13 cellular contexts compared by ENCODE assay signal in the genomic region with DNA sequence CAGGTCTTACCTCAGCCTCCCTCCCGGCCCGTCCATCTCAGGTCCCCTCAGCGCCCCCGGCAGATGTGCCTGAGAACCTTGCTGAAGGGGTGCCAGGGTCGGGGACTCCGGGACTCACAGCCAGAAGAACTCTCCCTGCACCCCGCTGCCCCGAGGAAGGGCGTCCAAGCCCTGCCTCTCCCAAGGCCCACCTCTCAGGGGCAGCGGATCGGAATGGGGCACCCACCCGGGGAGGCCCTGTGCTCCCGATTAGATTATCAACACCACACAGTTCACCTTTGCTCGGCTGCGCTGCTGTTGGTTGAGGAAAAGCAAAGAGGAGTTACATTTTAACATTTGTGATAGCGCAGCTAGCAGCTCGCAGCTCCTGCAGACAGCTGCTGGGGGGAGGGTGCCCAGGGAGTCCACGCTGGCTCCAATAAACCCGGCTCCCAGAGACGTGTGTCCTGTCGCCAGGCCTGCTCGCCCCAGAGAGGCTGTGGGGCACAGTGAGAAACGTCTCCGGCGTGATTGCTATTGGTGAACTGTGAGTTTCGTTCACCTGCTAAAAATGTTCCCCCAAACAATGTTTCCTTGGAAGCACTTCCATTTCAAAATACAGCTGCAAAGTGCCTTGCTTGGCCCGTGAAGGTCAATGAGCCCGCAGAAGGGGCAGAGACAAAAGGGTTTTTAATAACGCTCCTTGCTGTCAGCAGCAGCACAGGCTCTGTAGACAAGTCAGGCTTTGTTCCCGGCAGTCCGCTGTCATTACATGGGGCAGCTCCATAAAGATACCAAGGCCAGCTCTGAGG. TPM values are rescaled to one million over a fixed set of nuclear protein-coding genes. Genes with fewer than 3 reads are reported as not detected.
A peak's percentile ranks its signal among the peaks of the same experiment; 100 is the strongest.
DNase-seq lines count a peak whose midpoint lies in the region; ATAC-seq and TF ChIP-seq lines count a peak whose summit lies in the region.
"Had no signal": no experiment of that assay in that cellular context is flagged by ENCODE, and none has a peak within 500 bp of the region (broad histone marks: within the 10 kb centered on the region; RNA-seq: fewer than 3 reads in every experiment).

No MANE protein-coding gene starts in this region.

- peaks cover 21% of the 10 kb centered on the region for H3K4me1 ChIP-seq in mucosa of descending colon (ENCODE audit: low read depth)
- peaks cover 0 to 29% (median 25%) of the 10 kb centered on the region in 4 donors for H3K4me1 ChIP-seq in transverse colon
- H3K4me1 ChIP-seq: A549 had no signal

- H3K4me3 ChIP-seq in mucosa of descending colon (no peak overlapping the region), transverse colon (peak overlapping the region in 1 of 4 donors; percentile 16)
- H3K4me3 ChIP-seq: A549 had no signal

- H3K27me3 Mint-ChIP-seq in glutamatergic neuron (ENCODE audit: unreplicated experiment): peaks cover 2% of the 10 kb centered on the region

- DNase-seq in NCI-H748 (lab: John Stamatoyannopoulos, UW; ENCODE audit: unreplicated experiment): peak; percentile 39
- DNase-seq in NCI-H748 treated with DMSO at 0.1 percent for 48 hours (lab: John Stamatoyannopoulos, UW): no peak
- peak; percentile 11 for DNase-seq in glutamatergic neuron
- peak; percentile 71 to 76 (median 74) for DNase-seq in mucosa of descending colon
- peak; percentile 58 for DNase-seq in transverse colon
- DNase-seq: activated B cell treated with CpG ODN at 0.5 μM for 24 hours; activated effector memory CD4-positive, alpha-beta T cell treated with anti-CD3 and anti-CD28 coated beads, Interleukin-2, amount 50 U/mL, for 16 hours had no signal

- peaks cover 2% of the 10 kb centered on the region for H3K4me1 Mint-ChIP-seq in glutamatergic neuron (ENCODE audit: low read depth, unreplicated experiment)
- H3K4me1 Mint-ChIP-seq: activated B cell treated with CpG ODN at 0.5 μM for 24 hours had no signal

- TF ChIP-seq POLR2A in transverse colon (IDR thresholded peaks at IDR 0.05): no peak

- no peak for TF ChIP-seq EP300 in transverse colon (IDR thresholded peaks at IDR 0.05; ENCODE audit: low read depth)

- H3K36me3 Mint-ChIP-seq in glutamatergic neuron (ENCODE audit: unreplicated experiment): no peaks in the 10 kb centered on the region

- in situ Hi-C loops in transverse colon (cut with MboI; ENCODE audit: low pct_ligation_motif_present in 1 of 4, low pct_unique_long_range_greater_than_20kb in 1 of 4, low sequenced_read_pairs in 3 of 4): loop anchor here in 1 of 4 donors (25.0 kb wide), 1 partner anchor 454 kb away; no protein-coding TSS in a partner anchor

- H3K36me3 ChIP-seq in mucosa of descending colon (ENCODE audit: low read depth) (no peaks in the 10 kb centered on the region), transverse colon (no peaks in the 10 kb centered on the region)

- H3K27me3 ChIP-seq in transverse colon: peaks cover 5% of the 10 kb centered on the region

- 51 to 65% methylated on average over 4 to 28 of the region's 31 CpGs for WGBS in transverse colon (ENCODE audit: low coverage in 1 of 2), 2 donors

- ATAC-seq in mucosa of descending colon (peak; percentile 68), GM21526 (IDR thresholded peaks at IDR 0.05; ENCODE audit: low FRiP score, unreplicated experiment) (no peak), GM21737 (IDR thresholded peaks at IDR 0.05; ENCODE audit: unreplicated experiment) (no peak), GM18858 (IDR thresholded peaks at IDR 0.05; ENCODE audit: unreplicated experiment) (no peak)
- ATAC-seq: A549 had no signal

- H3K9me3 ChIP-seq in mucosa of descending colon: no peaks in the 10 kb centered on the region
- no peaks in the 10 kb centered on the region for H3K9me3 ChIP-seq in transverse colon
- H3K9me3 ChIP-seq: A549 had no signal

- H3K4me3 Mint-ChIP-seq in glutamatergic neuron (ENCODE audit: unreplicated experiment): no peak overlapping the region
- H3K4me3 Mint-ChIP-seq: activated B cell treated with CpG ODN at 0.5 μM for 24 hours had no signal

- no peak for TF ChIP-seq CTCF in glutamatergic neuron (IDR thresholded peaks at IDR 0.05; ENCODE audit: partially characterized antibody, unreplicated experiment)
- no peak for TF ChIP-seq CTCF in mucosa of descending colon (IDR thresholded peaks at IDR 0.05)
- TF ChIP-seq CTCF in transverse colon (IDR thresholded peaks at IDR 0.05): no peak

- H3K9me3 Mint-ChIP-seq in glutamatergic neuron (ENCODE audit: unreplicated experiment): no peaks in the 10 kb centered on the region
- H3K9me3 Mint-ChIP-seq: activated B cell treated with CpG ODN at 0.5 μM for 24 hours had no signal

- intact Hi-C loops in mucosa of descending colon (cut with DNase I, micrococcal nuclease) (no loop called here), transverse colon (cut with DNase I; ENCODE audit: low total_unique reads) (no loop called here)

- peak overlapping the region in 3 of 4 donors; percentile 14 to 57 (median 38) for H3K27ac ChIP-seq in transverse colon
- H3K27ac ChIP-seq: A549 had no signal

- peak overlapping the region; percentile 38 for H3K27ac Mint-ChIP-seq in glutamatergic neuron (ENCODE audit: unreplicated experiment)
- H3K27ac Mint-ChIP-seq: activated B cell treated with CpG ODN at 0.5 μM for 24 hours had no signal

RNA-seq across cellular contexts. Expression of gene SLC6A19, which starts 18.6 kb away (rescaled TPM):
- not detected for total RNA-seq in glutamatergic neuron (ENCODE audit: unreplicated experiment)
- total RNA-seq in mucosa of descending colon: 10 to 100 TPM; 14.4 to 92.8 (median 29.2) TPM
- 100 to 1,000 TPM in 1 of 4 donors, 10 to 100 TPM in 1, 1 to 10 TPM in 1, not detected in 1; 2.5 to 106 (median 69.5) TPM for total RNA-seq in transverse colon
- total RNA-seq: activated B cell treated with CpG ODN at 0.5 μM for 24 hours, glomerular endothelial cell, NCI-H460 had no signal

RNA-seq across cellular contexts. Expression of gene SLC6A18, which starts 42.4 kb away (rescaled TPM):
- total RNA-seq in glutamatergic neuron (ENCODE audit: unreplicated experiment) (not detected), mucosa of descending colon (under 1 TPM in 1 of 3 donors, not detected in 2; 0.89 TPM), transverse colon (not detected)
- total RNA-seq: activated B cell treated with CpG ODN at 0.5 μM for 24 hours, glomerular endothelial cell, NCI-H460 had no signal
